Comparison of ENCODE assay signal across 32 cellular contexts in the genomic region with DNA sequence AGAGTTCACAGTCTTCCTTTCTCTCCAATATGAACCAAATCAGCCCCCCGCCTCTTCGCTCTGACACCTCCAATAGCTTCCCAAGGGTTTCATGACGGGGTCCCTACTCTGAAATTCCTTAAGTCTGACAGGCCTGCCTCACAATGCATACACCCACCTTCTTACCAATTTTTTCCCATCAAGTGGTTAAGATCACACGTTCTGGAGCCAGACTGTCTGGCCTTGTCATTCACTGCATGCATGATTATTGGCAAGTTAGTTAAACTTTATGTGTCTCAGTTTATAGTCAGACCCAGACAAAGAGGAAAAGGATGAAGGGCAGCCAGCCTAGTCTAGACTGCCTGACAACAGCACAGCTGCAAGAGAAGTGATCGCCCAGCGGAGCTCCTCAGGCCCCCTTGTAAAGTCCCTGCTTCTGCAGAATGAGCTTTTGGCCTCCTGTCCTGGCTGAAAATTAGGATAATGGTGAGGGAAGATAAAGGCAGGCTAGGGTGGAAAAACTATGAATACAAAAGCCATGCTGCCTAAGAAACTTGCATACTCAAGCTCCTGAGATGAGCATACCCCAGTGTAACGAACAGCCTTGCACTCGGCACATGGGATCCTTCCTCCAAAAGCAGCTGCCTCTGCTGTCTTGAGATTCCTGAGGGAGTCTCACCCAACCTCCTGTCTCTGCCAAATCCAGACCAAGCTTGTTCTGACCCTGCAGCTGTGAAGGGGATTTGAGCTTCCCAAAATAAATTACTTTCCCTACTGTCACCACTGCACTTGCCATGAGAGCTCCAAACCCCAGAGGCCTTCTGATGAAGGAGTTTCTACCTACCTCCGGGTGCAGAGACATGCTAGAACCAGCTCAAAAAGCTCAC. TPM values are rescaled to one million over a fixed set of nuclear protein-coding genes. Genes with fewer than 3 reads are reported as not detected.
DNase-seq lines count a peak whose midpoint lies in the region; ATAC-seq, FAIRE-seq and TF ChIP-seq lines count a peak whose summit lies in the region.
"Had no signal": no experiment of that assay in that cellular context is flagged by ENCODE, and none has a peak within 500 bp of the region (broad histone marks: within the 10 kb centered on the region; RNA-seq: fewer than 3 reads in every experiment).

No MANE protein-coding gene starts in this region.

- H3K9ac ChIP-seq in HepG2 (ENCODE audit: insufficient read depth, low read depth, low read length) = no peak overlapping the region

- no peak for TF ChIP-seq RAD21 in HepG2 (CRISPR knock-in tag; IDR thresholded peaks at IDR 0.05)

- peaks cover 6% of the 10 kb centered on the region for H3K9me3 Mint-ChIP-seq in chondrocyte (ENCODE audit: low read depth)

- DNase-seq in HepG2 (ENCODE audit: low spot score) (no peak), right lobe of liver (no peak), chondrocyte (ENCODE audit: low spot score) (no peak), myocyte (ENCODE audit: low read depth) (peak; percentile 96), stromal cell of bone marrow (ENCODE audit: low read depth) (peak; percentile 8), HUDEP-2 (lab: John Stamatoyannopoulos, UW; ENCODE audit: unreplicated experiment in 76 of 76) (no peak), adrenal gland (no peak), retina (no peak)
- DNase-seq: activated CD4-positive, alpha-beta T cell treated with anti-CD3 and anti-CD28 coated beads for 36 hours; activated naive CD4-positive, alpha-beta T cell treated with anti-CD3 and anti-CD28 coated beads for 36 hours; activated T-cell treated with anti-CD3 and anti-CD28 coated beads, Interleukin-2, amount 50 U/mL, for 48 hours; amniotic stem cell; GDM1; H9; Karpas-422; mesenchymal stem cell; naive thymus-derived CD4-positive, alpha-beta T cell; NCI-H1694; NCI-H526; pancreas; stimulated activated CD8-positive, alpha-beta memory T cell treated with anti-CD3 and anti-CD28 coated beads, Interleukin-4, amount 100 ng/mL, for 48 hours had no signal

- intact Hi-C loops in HepG2 (cut with micrococcal nuclease; ENCODE audit: unreplicated experiment) = no loop called here
- intact Hi-C loops in right lobe of liver (cut with DNase I) = no loop called here
- intact Hi-C loops in adrenal gland (cut with DNase I) = no loop called here

- POLR2A ChIA-PET in HepG2 (lab: Yijun Ruan, JAX) = no interaction called here

- H3K27me3 ChIP-seq in HepG2 (ENCODE audit: control insufficient read depth in 1 of 2, insufficient read depth in 2 of 2, low read length in 2 of 2) (no peaks in the 10 kb centered on the region), right lobe of liver (no peaks in the 10 kb centered on the region), adrenal gland (no peaks in the 10 kb centered on the region)
- H3K27me3 ChIP-seq: cardiac muscle cell, pancreas had no signal

- H3K36me3 ChIP-seq in HepG2 (replicated peaks in 1 of 2; ENCODE audit: control insufficient read depth in 1 of 2, insufficient read depth in 2 of 2, low read length in 2 of 2) (no peaks in the 10 kb centered on the region), right lobe of liver (no peaks in the 10 kb centered on the region), adrenal gland (replicated peaks in 1 of 2) (no peaks in the 10 kb centered on the region)
- H3K36me3 ChIP-seq: cardiac muscle cell, pancreas had no signal

- no peaks in the 10 kb centered on the region for H3K36me3 Mint-ChIP-seq in chondrocyte (ENCODE audit: low read depth)

- H3K27ac ChIP-seq in HepG2 (ENCODE audit: extremely low read length, insufficient read depth, low read length) (no peak overlapping the region), right lobe of liver (no peak overlapping the region), adrenal gland (no peak overlapping the region)
- H3K27ac ChIP-seq: cardiac muscle cell, pancreas had no signal

- H3K79me2 ChIP-seq in HepG2 (ENCODE audit: insufficient read depth, low read length) = no peaks in the 10 kb centered on the region

- H3K4me1 ChIP-seq in HepG2 (ENCODE audit: insufficient read depth, low read length) (no peaks in the 10 kb centered on the region), right lobe of liver (no peaks in the 10 kb centered on the region), adrenal gland (replicated peaks in 1 of 2) (no peaks in the 10 kb centered on the region)
- H3K4me1 ChIP-seq: pancreas had no signal

- in situ Hi-C loops in HepG2 (cut with HindIII; ENCODE audit: extremely low pct_ligation_motif_present, low pct_unique_long_range_greater_than_20kb) = no loop called here

- no peak overlapping the region for H3K4me2 ChIP-seq in HepG2 (ENCODE audit: low read depth, low read length)

- TF ChIP-seq EP300 in HepG2 (IDR thresholded peaks at IDR 0.05; ENCODE audit: low read depth in 2 of 2, low read length in 2 of 2) (no peak), HepG2 (CRISPR knock-in tag; IDR thresholded peaks at IDR 0.05; ENCODE audit: borderline replicate concordance) (no peak)

- no peaks in the 10 kb centered on the region for H4K20me1 ChIP-seq in HepG2 (ENCODE audit: insufficient read depth, low read length)

- TF ChIP-seq CTCF in HepG2 (CRISPR knock-in tag; IDR thresholded peaks at IDR 0.05) (no peak), right lobe of liver (IDR thresholded peaks at IDR 0.05) (no peak), chondrocyte (IDR thresholded peaks at IDR 0.05) (no peak), adrenal gland (IDR thresholded peaks at IDR 0.05) (no peak)

- H2AFZ ChIP-seq in HepG2 (ENCODE audit: low read length) = no peak overlapping the region

- 38% methylated on average over 7 of the region's 9 CpGs for WGBS in HepG2 (ENCODE audit: low lambda C conversion rate)
- WGBS in right lobe of liver (ENCODE audit: insufficient coverage, low coverage, low lambda C conversion rate, missing lambda C conversion rate) = 58% methylated on average over 7 of the region's 9 CpGs
- WGBS in adrenal gland, 4 donors = 79 to 91% (median 88%) methylated on average over 9 of the region's 9 CpGs

- CTCF ChIA-PET in HepG2 (lab: Yijun Ruan, JAX; ENCODE audit: low intra/inter-chr PET ratio, low total read pairs) = no interaction called here

- H3K4me3 Mint-ChIP-seq in chondrocyte (ENCODE audit: unreplicated experiment) = no peak overlapping the region
- H3K4me3 Mint-ChIP-seq: activated CD4-positive, alpha-beta T cell treated with anti-CD3 and anti-CD28 coated beads for 36 hours; activated naive CD4-positive, alpha-beta T cell treated with anti-CD3 and anti-CD28 coated beads for 36 hours; dendritic cell treated with granulocyte-macrophage colony-stimulating factor and Interleukin-4, amounts not matched to agents 40 ng/mL and 50 ng/mL, for 4 days; H9; naive thymus-derived CD4-positive, alpha-beta T cell had no signal

- ATAC-seq in HepG2 (peak; percentile 35; the same call in 1 of the 3 replicates), right lobe of liver (no peak)
- ATAC-seq: activated CD4-positive, alpha-beta T cell treated with anti-CD3 and anti-CD28 coated beads for 36 hours; naive thymus-derived CD4-positive, alpha-beta T cell; pancreas; sciatic nerve had no signal

- TF ChIP-seq POLR2A in HepG2 (IDR thresholded peaks at IDR 0.05; ENCODE audit: insufficient read depth in 1 of 2, low read depth in 2 of 2, low read length in 2 of 2) = no peak
- no peak for TF ChIP-seq POLR2A in right lobe of liver (IDR thresholded peaks at IDR 0.05)
- no peak for TF ChIP-seq POLR2A in adrenal gland (IDR thresholded peaks at IDR 0.05)

- peak overlapping the region; percentile 8 for H3K27ac Mint-ChIP-seq in chondrocyte (ENCODE audit: unreplicated experiment)
- H3K27ac Mint-ChIP-seq: activated CD4-positive, alpha-beta T cell treated with anti-CD3 and anti-CD28 coated beads for 36 hours; activated naive CD4-positive, alpha-beta T cell treated with anti-CD3 and anti-CD28 coated beads for 36 hours; dendritic cell treated with granulocyte-macrophage colony-stimulating factor and Interleukin-4, amounts not matched to agents 40 ng/mL and 50 ng/mL, for 4 days; H9; naive thymus-derived CD4-positive, alpha-beta T cell had no signal

- FAIRE-seq in HepG2 (lab: Jason Lieb, UNC) = no peak
- FAIRE-seq: GM18507, pancreas, RCC 7860 had no signal

- H3K9me3 ChIP-seq in HepG2 (ENCODE audit: low read length) = no peaks in the 10 kb centered on the region; the same call in 1 of the 2 replicates
- no peaks in the 10 kb centered on the region for H3K9me3 ChIP-seq in right lobe of liver
- peaks cover 0 to 3% (median 0%) of the 10 kb centered on the region in 3 donors for H3K9me3 ChIP-seq in adrenal gland (replicated peaks in 1 of 3)
- H3K9me3 ChIP-seq: pancreas had no signal

- H3K27me3 Mint-ChIP-seq in chondrocyte (ENCODE audit: low read depth) = no peaks in the 10 kb centered on the region
- H3K27me3 Mint-ChIP-seq: dendritic cell treated with granulocyte-macrophage colony-stimulating factor and Interleukin-4, amounts not matched to agents 40 ng/mL and 50 ng/mL, for 4 days had no signal

- H3K4me3 ChIP-seq in HepG2 (replicated peaks in 1 of 3; ENCODE audit: insufficient read depth in 1 of 3, low read depth in 2 of 3, low read length in 3 of 3) (no peak overlapping the region), right lobe of liver (no peak overlapping the region), adrenal gland (no peak overlapping the region)
- H3K4me3 ChIP-seq: cardiac muscle cell, pancreas had no signal

- no TSS peak for BruUV-seq in HepG2 (replicated peaks; lab: Mats Ljungman, UMichigan)

- peaks cover 4% of the 10 kb centered on the region for H3K4me1 Mint-ChIP-seq in chondrocyte (ENCODE audit: low read depth)
- H3K4me1 Mint-ChIP-seq: activated CD4-positive, alpha-beta T cell treated with anti-CD3 and anti-CD28 coated beads for 36 hours; H9; naive thymus-derived CD4-positive, alpha-beta T cell had no signal

RNA-seq across cellular contexts. Expression of a gene that starts 26.6 kb away (rescaled TPM):
- total RNA-seq in HepG2 (2016; rRNA removed; fragmentation: Illumina TruSeq; extraction: Trizol) (not detected in 2 replicates), right lobe of liver (not detected), chondrocyte (not detected in 3 replicates), myocyte (227 and 432 TPM in 2 replicates), adrenal gland (not detected)
- total RNA-seq in HepG2 (2016; cell fraction: cytosol; rRNA removed; fragmentation: Illumina TruSeq; extraction: Trizol; ENCODE audit: low read depth) = not detected in 2 replicates
- not detected in 2 replicates for total RNA-seq in HepG2 (2016; cell fraction: insoluble cytoplasmic fraction; rRNA removed; fragmentation: Illumina TruSeq; extraction: Trizol)
- total RNA-seq in HepG2 (2016; cell fraction: membrane; rRNA removed; fragmentation: Illumina TruSeq; extraction: Trizol) = not detected in 2 replicates
- not detected in 2 replicates for total RNA-seq in HepG2 (2016; cell fraction: nucleus; rRNA removed; fragmentation: Illumina TruSeq; extraction: Trizol)
- polyA plus RNA-seq in HepG2 (2011; rRNA removed) (not detected in 2 replicates), adrenal gland (1 to 10 TPM in 1 of 3 donors, under 1 TPM in 1, not detected in 1; 0.64 to 2.0 TPM)
- not detected in 2 replicates for polyA plus RNA-seq in HepG2 (2011; cell fraction: cytosol; rRNA removed)
- polyA plus RNA-seq in HepG2 (2011; cell fraction: nucleus; rRNA removed) = not detected in 2 replicates
- polyA plus RNA-seq in HepG2 (2012) = not detected in 2 replicates
- not detected in 2 replicates for polyA plus RNA-seq in HepG2 (2016; cell fraction: cytosol; fragmentation: Illumina TruSeq; extraction: Trizol; ENCODE audit: low read depth)
- polyA plus RNA-seq in HepG2 (2016; cell fraction: insoluble cytoplasmic fraction; fragmentation: Illumina TruSeq; extraction: Trizol; ENCODE audit: low read depth) = not detected in 2 replicates
- not detected in 2 replicates for polyA plus RNA-seq in HepG2 (2016; cell fraction: membrane; fragmentation: Illumina TruSeq; extraction: Trizol; ENCODE audit: low read depth)
- polyA plus RNA-seq in HepG2 (2016; cell fraction: nucleus; fragmentation: Illumina TruSeq; extraction: Trizol; ENCODE audit: insufficient read depth, low read depth) = not detected in 2 replicates
- not detected in 2 replicates for polyA minus RNA-seq in HepG2 (2011; rRNA and poly(A)+ RNA removed; ENCODE audit: low replicate concordance)
- polyA minus RNA-seq in HepG2 (2011; cell fraction: cytosol; rRNA and poly(A)+ RNA removed) = not detected in 2 replicates
- polyA minus RNA-seq in HepG2 (2011; cell fraction: nucleus; rRNA and poly(A)+ RNA removed) = not detected in 2 replicates
- 141 TPM for polyA plus RNA-seq in myocyte (2012)
- total RNA-seq: A673; activated CD4-positive, alpha-beta T cell treated with anti-CD3 and anti-CD28 coated beads for 36 hours; activated naive CD4-positive, alpha-beta T cell treated with anti-CD3 and anti-CD28 coated beads for 36 hours; cardiac muscle cell; glomerular endothelial cell; H9; kidney epithelial cell; naive thymus-derived CD4-positive, alpha-beta T cell; sciatic nerve; T-helper 1 cell treated with Interleukin-12 subunit alpha and Interleukin-12 subunit beta and Interleukin-4 antibody, amounts not matched to agents 30 ng/mL and 1 ng/mL, for 36 hours had no signal
- polyA plus RNA-seq: BJ; cardiac muscle cell; naive thymus-derived CD4-positive, alpha-beta T cell; urinary bladder had no signal

Comparison
In these comparisons a context has a peak if more than half of its experiments do, and no peak if none do; other contexts are left out.
1. DNase-seq: peak in myocyte (single experiment) and stromal cell of bone marrow (single experiment); none in HepG2 (single experiment), right lobe of liver (0 of 3), chondrocyte (single experiment), HUDEP-2 (0 of 76), adrenal gland (0 of 7) and retina (single experiment).
2. RNA of a gene that starts 26.6 kb away (total RNA-seq): 227 to 432 TPM in myocyte; not detected in HepG2, not detected in right lobe of liver, not detected in chondrocyte and not detected in adrenal gland; every median in the first group is over 100 times any median in the second.